ENCODE assay signal across 1 cellular context in genomic region chr1:210311726-210312493, GRCh38.
TF ChIP-seq lines count a peak whose summit lies in the region.

No MANE protein-coding gene starts in this region.

TF ChIP-seq in WTC11, 78 proteins besides CTCF, POLR2A, EP300 and RAD21 (continued from another document):
- no peak for TF ChIP-seq AFF4 (CRISPR knock-in tag; IDR thresholded peaks at IDR 0.05; ENCODE audit: borderline replicate concordance)
